Comparison of ENCODE assay signal across 8 cellular contexts in the genomic region with DNA sequence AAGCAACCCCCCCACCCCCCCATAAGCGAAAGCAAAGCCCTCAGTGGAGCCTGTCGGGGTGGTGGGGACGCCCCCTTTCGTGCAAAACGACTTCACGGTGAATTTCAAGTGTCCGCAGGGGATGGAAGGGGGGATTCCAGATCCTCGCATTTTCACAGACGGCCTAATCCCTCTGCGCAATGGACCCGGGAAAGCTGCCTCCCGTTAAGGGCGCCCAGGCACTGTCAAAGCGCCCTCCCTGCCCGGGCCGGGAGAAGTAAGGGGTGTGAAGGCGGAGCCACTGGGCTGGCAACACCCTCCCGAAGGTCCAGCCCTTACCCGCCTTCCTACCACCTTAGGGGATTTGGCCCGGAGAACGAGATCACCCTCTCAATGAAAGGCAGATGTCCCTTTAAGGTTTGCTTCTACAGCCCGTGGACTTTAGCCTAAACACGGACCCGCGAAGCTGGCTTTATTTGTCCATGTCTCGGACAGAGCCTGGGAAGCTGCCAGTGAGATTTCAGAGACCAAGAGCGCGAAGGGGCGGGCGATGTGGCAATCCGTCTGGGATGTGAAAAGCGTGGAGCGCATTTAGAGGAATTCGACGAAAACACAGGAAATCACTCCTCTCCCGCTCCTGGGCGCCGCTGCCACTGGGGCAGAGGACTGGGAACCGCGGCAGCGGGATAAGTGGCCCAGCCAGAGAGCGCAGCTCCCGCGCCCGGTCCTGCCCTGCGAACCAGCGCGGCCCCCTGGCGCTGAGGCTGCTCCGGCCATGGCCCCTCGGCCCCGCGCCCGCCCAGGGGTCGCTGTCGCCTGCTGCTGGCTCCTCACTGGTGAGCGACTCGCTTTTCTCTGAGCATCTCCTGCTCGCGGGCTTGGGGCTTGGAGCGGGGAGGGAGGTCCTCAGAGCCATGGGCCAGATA. TPM values are rescaled to one million over a fixed set of nuclear protein-coding genes. Genes with fewer than 3 reads are reported as not detected.
DNase-seq lines count a peak whose midpoint lies in the region; ATAC-seq and TF ChIP-seq lines count a peak whose summit lies in the region.

TSS of gene ITGA1 (plus strand) at position 317 of the 905 bp plus-strand sequence. CDS start at position 755, 438 bp downstream.
A gene with protein sequence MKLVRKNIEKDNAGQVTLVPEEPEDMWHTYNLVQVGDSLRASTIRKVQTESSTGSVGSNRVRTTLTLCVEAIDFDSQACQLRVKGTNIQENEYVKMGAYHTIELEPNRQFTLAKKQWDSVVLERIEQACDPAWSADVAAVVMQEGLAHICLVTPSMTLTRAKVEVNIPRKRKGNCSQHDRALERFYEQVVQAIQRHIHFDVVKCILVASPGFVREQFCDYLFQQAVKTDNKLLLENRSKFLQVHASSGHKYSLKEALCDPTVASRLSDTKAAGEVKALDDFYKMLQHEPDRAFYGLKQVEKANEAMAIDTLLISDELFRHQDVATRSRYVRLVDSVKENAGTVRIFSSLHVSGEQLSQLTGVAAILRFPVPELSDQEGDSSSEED (plus strand): TSS at position 317 of the 905 bp plus-strand sequence. CDS start 12,479 bp downstream, outside the sequence.

- no peaks in the 10 kb centered on the region for H3K36me3 ChIP-seq in spleen

- WGBS in spleen, 5 donors = 1 to 2% (median 1%) methylated on average over 26 to 61 of the region's 61 CpGs

- H3K4me1 ChIP-seq in spleen = peaks cover 0 to 43% (median 20%) of the 10 kb centered on the region in 6 donors

- H3K4me3 ChIP-seq in Jurkat, Clone E6-1 (ENCODE audit: low read length) = peak within 1 kb of the TSS; percentile 49
- peak within 1 kb of the TSS; percentile 82 for H3K4me3 ChIP-seq in WI38 (ENCODE audit: low read depth, low read length)
- H3K4me3 ChIP-seq in spleen = peak within 1 kb of the TSS; percentile 48 to 80 (median 58)

- H3K9me3 ChIP-seq in spleen = no peaks in the 10 kb centered on the region

- TF ChIP-seq POLR2A in spleen (IDR thresholded peaks at IDR 0.05) = peak in 1 of 3 donors; percentile 52

- H3K27me3 ChIP-seq in spleen (replicated peaks in 1 of 7) = peaks cover 0 to 49% (median 6%) of the 10 kb centered on the region in 7 donors

- H3K27ac ChIP-seq in spleen = peak within 1 kb of the TSS; percentile 73 to 95 (median 92)

- DNase-seq in GM03348 (ENCODE audit: low spot score) (peak; percentile 87), iris pigment epithelial cell (ENCODE audit: low read depth) (peak; percentile 89), spleen (peak; percentile 89), epidermal melanocyte (ENCODE audit: insufficient read length, low spot score) (no peak)
- no peak for DNase-seq in Jurkat, Clone E6-1 (ENCODE audit: low read depth, low spot score)
- peak; percentile 32 for DNase-seq in central memory CD4-positive, alpha-beta T cell

- TF ChIP-seq CTCF in WI38 (IDR thresholded peaks at IDR 0.05; ENCODE audit: low read depth, low read length) (peak; percentile 25), spleen (IDR thresholded peaks at IDR 0.05 in 8 of 11, conservative IDR thresholded peaks at IDR 0.05 in 3 of 11) (peak in 4 of 11 experiments; percentile 22 to 42 (median 34))

- peak; percentile 88 for ATAC-seq in GM21737 (IDR thresholded peaks at IDR 0.05; ENCODE audit: unreplicated experiment)

- intact Hi-C loops in spleen (cut with DNase I; ENCODE audit: low total_unique reads) = no loop called here

RNA-seq across cellular contexts. Expression of gene ITGA1, which starts in this region (rescaled TPM):
- 1.2 TPM for polyA plus RNA-seq in Jurkat, Clone E6-1 (2012; ENCODE audit: insufficient read depth, insufficient read length)
- total RNA-seq in spleen = 100 to 1,000 TPM; 197 to 505 (median 301) TPM
- 10 to 100 TPM in 1 of 3 donors, 1 to 10 TPM in 2; 8.3 to 17.0 (median 9.0) TPM for polyA plus RNA-seq in spleen

RNA-seq across cellular contexts. Expression of the second gene that starts in this region (rescaled TPM):
- 12.3 TPM for polyA plus RNA-seq in Jurkat, Clone E6-1 (2012; ENCODE audit: insufficient read depth, insufficient read length)
- total RNA-seq in spleen = 100 to 1,000 TPM in 3 of 7 donors, 10 to 100 TPM in 4; 41.0 to 169 (median 92.9) TPM
- 10 to 100 TPM; 10.4 to 24.2 (median 17.7) TPM for polyA plus RNA-seq in spleen

Comparison
In these comparisons a context has a peak if more than half of its experiments do, and no peak if none do; other contexts are left out.
1. DNase-seq: peak in GM03348 (single experiment), central memory CD4-positive, alpha-beta T cell (single experiment), iris pigment epithelial cell (single experiment) and spleen (single experiment); none in Jurkat, Clone E6-1 (single experiment) and epidermal melanocyte (single experiment).
2. Peak in every context shown above with its lines, with median percentiles within 50 percentile points of each other: H3K4me3 ChIP-seq.